Comparison of ENCODE assay signal across 10 cellular contexts in genomic region chr3:115341208-115341607, GRCh38.
DNase-seq lines count a peak whose midpoint lies in the region; ATAC-seq and TF ChIP-seq lines count a peak whose summit lies in the region.
"Had no signal": no experiment of that assay in that cellular context is flagged by ENCODE, and none has a peak within 500 bp of the region (broad histone marks: within the 10 kb centered on the region; RNA-seq: fewer than 3 reads in every experiment).

No MANE protein-coding gene starts in this region.

- peak; percentile 37 to 52 for ATAC-seq in activated T-cell treated with anti-CD3 and anti-CD28 coated beads, Interleukin-2, amount 50 U/mL, for 4 hours
- peak; percentile 82 for ATAC-seq in esophagus mucosa
- peak; percentile 72 for ATAC-seq in stimulated activated naive CD8-positive, alpha-beta T cell treated with anti-CD3 and anti-CD28 coated beads, Interleukin-15, amount 100 ng/mL, for 72 hours
- ATAC-seq: gastrocnemius medialis had no signal

- no peak overlapping the region for H3K27ac Mint-ChIP-seq in stimulated activated naive CD8-positive, alpha-beta T cell treated with anti-CD3 and anti-CD28 coated beads, Interleukin-15, amount 100 ng/mL, for 72 hours
- H3K27ac Mint-ChIP-seq in glutamatergic neuron (ENCODE audit: unreplicated experiment), result no peak overlapping the region
- H3K27ac Mint-ChIP-seq: activated naive CD8-positive, alpha-beta T cell had no signal

- no peaks in the 10 kb centered on the region for H3K79me2 ChIP-seq in OCI-LY3 (ENCODE audit: low read length)

- H3K4me1 Mint-ChIP-seq in activated T-cell treated with anti-CD3 and anti-CD28 coated beads, Interleukin-2, amount 50 U/mL, for 4 hours (ENCODE audit: low read depth), result no peaks in the 10 kb centered on the region
- peaks cover 6% of the 10 kb centered on the region for H3K4me1 Mint-ChIP-seq in stimulated activated naive CD8-positive, alpha-beta T cell treated with anti-CD3 and anti-CD28 coated beads, Interleukin-15, amount 100 ng/mL, for 72 hours
- H3K4me1 Mint-ChIP-seq in glutamatergic neuron (ENCODE audit: low read depth, unreplicated experiment), result peaks cover 15% of the 10 kb centered on the region

- TF ChIP-seq CTCF in OCI-LY3 (IDR thresholded peaks at IDR 0.05; ENCODE audit: low read depth, low read length) (no peak), glutamatergic neuron (IDR thresholded peaks at IDR 0.05; ENCODE audit: partially characterized antibody, unreplicated experiment) (no peak)

- no peaks in the 10 kb centered on the region for H3K9me3 Mint-ChIP-seq in activated T-cell treated with anti-CD3 and anti-CD28 coated beads, Interleukin-2, amount 50 U/mL, for 4 hours
- H3K9me3 Mint-ChIP-seq in stimulated activated naive CD8-positive, alpha-beta T cell treated with anti-CD3 and anti-CD28 coated beads, Interleukin-15, amount 100 ng/mL, for 72 hours, result no peaks in the 10 kb centered on the region
- no peaks in the 10 kb centered on the region for H3K9me3 Mint-ChIP-seq in glutamatergic neuron (ENCODE audit: unreplicated experiment)

- no peak overlapping the region for H2AFZ ChIP-seq in OCI-LY3 (ENCODE audit: low read depth, low read length)

- no peak for DNase-seq in activated T-cell treated with anti-CD3 and anti-CD28 coated beads, Interleukin-2, amount 50 U/mL, for 4 hours
- no peak for DNase-seq in activated T-cell treated with anti-CD3 and anti-CD28 coated beads, Interleukin-2, amount 50 U/mL, for 1 hour
- no peak for DNase-seq in stimulated activated naive CD8-positive, alpha-beta T cell treated with anti-CD3 and anti-CD28 coated beads, Interleukin-15, amount 100 ng/mL, for 72 hours
- no peak for DNase-seq in NCI-H524 treated with DMSO at 0.1 percent for 48 hours (lab: John Stamatoyannopoulos, UW)
- no peak for DNase-seq in activated CD8-positive, alpha-beta memory T cell treated with anti-CD3 and anti-CD28 coated beads for 24 hours
- DNase-seq in glutamatergic neuron, result no peak
- DNase-seq: gastrocnemius medialis had no signal

- H3K36me3 ChIP-seq in OCI-LY3 (replicated peaks; ENCODE audit: low read depth, low read length), result no peaks in the 10 kb centered on the region
- H3K36me3 ChIP-seq: gastrocnemius medialis had no signal

- no peaks in the 10 kb centered on the region for H3K27me3 Mint-ChIP-seq in activated T-cell treated with anti-CD3 and anti-CD28 coated beads, Interleukin-2, amount 50 U/mL, for 4 hours (ENCODE audit: low read depth)
- H3K27me3 Mint-ChIP-seq in stimulated activated naive CD8-positive, alpha-beta T cell treated with anti-CD3 and anti-CD28 coated beads, Interleukin-15, amount 100 ng/mL, for 72 hours, result no peaks in the 10 kb centered on the region
- H3K27me3 Mint-ChIP-seq in glutamatergic neuron (ENCODE audit: unreplicated experiment), result no peaks in the 10 kb centered on the region

- H3K27ac ChIP-seq in OCI-LY3 (ENCODE audit: low read length), result no peak overlapping the region
- H3K27ac ChIP-seq: gastrocnemius medialis had no signal

- H3K4me3 Mint-ChIP-seq in activated T-cell treated with anti-CD3 and anti-CD28 coated beads, Interleukin-2, amount 50 U/mL, for 4 hours, result no peak overlapping the region
- H3K4me3 Mint-ChIP-seq in stimulated activated naive CD8-positive, alpha-beta T cell treated with anti-CD3 and anti-CD28 coated beads, Interleukin-15, amount 100 ng/mL, for 72 hours, result no peak overlapping the region
- H3K4me3 Mint-ChIP-seq in glutamatergic neuron (ENCODE audit: unreplicated experiment), result no peak overlapping the region
- H3K4me3 Mint-ChIP-seq: activated naive CD8-positive, alpha-beta T cell had no signal

- peaks cover 9% of the 10 kb centered on the region for H3K4me1 ChIP-seq in OCI-LY3 (ENCODE audit: low read length)
- H3K4me1 ChIP-seq: gastrocnemius medialis had no signal

- no peak overlapping the region for H3K4me3 ChIP-seq in OCI-LY3 (ENCODE audit: low read length)
- H3K4me3 ChIP-seq: gastrocnemius medialis had no signal

- no peaks in the 10 kb centered on the region for H3K36me3 Mint-ChIP-seq in activated T-cell treated with anti-CD3 and anti-CD28 coated beads, Interleukin-2, amount 50 U/mL, for 4 hours (ENCODE audit: insufficient read depth)
- H3K36me3 Mint-ChIP-seq in glutamatergic neuron (ENCODE audit: unreplicated experiment), result no peaks in the 10 kb centered on the region
- H3K36me3 Mint-ChIP-seq: activated naive CD8-positive, alpha-beta T cell had no signal

- H3K9me3 ChIP-seq in OCI-LY3 (ENCODE audit: insufficient read depth, low read length), result no peaks in the 10 kb centered on the region
- H3K9me3 ChIP-seq: gastrocnemius medialis had no signal

- H3K4me2 ChIP-seq in OCI-LY3 (ENCODE audit: low read length), result peak overlapping the region; percentile 13; the same call in 1 of the 2 replicates

- no peaks in the 10 kb centered on the region for H4K20me1 ChIP-seq in OCI-LY3 (ENCODE audit: insufficient read depth, low read length)

- H3K27me3 ChIP-seq in OCI-LY3 (ENCODE audit: low read depth, low read length), result no peaks in the 10 kb centered on the region
- H3K27me3 ChIP-seq: gastrocnemius medialis had no signal

- H3K9ac ChIP-seq in OCI-LY3 (ENCODE audit: low read length), result no peak overlapping the region
